ENCODE assay signal across 1 cellular context in the genomic region with DNA sequence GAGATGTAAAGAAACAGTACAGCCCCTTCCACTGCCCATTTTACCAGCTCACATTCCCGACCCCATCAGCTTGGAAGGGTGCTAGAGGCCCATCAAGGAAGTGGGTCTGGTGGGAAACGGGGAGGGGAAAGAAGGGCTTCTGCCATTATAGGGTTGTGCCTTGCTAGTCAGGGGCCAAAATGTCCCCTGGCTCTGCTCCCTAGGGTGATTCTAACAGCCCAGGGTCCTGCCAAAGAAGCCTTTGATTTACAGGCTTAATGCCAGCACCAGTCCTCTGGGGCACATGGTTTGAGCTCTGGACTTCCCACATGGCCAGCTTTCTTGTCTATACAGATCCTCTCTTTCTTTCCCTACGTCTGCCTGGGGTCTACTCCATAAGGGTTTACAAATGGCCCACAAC.
TF ChIP-seq lines count a peak whose summit lies in the region.

No MANE protein-coding gene starts in this region.

TF ChIP-seq in GM12878, 131 proteins besides CTCF, POLR2A, EP300 and RAD21:
- TF ChIP-seq MTA2 (IDR thresholded peaks at IDR 0.05; ENCODE audit: low read depth) (no peak), RBBP5 (conservative IDR thresholded peaks at IDR 0.05) (no peak), FOS (IDR thresholded peaks at IDR 0.05; ENCODE audit: borderline replicate concordance, extremely low read depth, insufficient read length) (no peak), RFX5 (IDR thresholded peaks at IDR 0.05; ENCODE audit: low read depth, low read length) (no peak), NBN (IDR thresholded peaks at IDR 0.05) (no peak)
- TF ChIP-seq, protein P1, sequence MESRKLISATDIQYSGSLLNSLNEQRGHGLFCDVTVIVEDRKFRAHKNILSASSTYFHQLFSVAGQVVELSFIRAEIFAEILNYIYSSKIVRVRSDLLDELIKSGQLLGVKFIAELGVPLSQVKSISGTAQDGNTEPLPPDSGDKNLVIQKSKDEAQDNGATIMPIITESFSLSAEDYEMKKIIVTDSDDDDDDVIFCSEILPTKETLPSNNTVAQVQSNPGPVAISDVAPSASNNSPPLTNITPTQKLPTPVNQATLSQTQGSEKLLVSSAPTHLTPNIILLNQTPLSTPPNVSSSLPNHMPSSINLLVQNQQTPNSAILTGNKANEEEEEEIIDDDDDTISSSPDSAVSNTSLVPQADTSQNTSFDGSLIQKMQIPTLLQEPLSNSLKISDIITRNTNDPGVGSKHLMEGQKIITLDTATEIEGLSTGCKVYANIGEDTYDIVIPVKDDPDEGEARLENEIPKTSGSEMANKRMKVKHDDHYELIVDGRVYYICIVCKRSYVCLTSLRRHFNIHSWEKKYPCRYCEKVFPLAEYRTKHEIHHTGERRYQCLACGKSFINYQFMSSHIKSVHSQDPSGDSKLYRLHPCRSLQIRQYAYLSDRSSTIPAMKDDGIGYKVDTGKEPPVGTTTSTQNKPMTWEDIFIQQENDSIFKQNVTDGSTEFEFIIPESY (IDR thresholded peaks at IDR 0.05): no peak
- TF ChIP-seq, protein P2, sequence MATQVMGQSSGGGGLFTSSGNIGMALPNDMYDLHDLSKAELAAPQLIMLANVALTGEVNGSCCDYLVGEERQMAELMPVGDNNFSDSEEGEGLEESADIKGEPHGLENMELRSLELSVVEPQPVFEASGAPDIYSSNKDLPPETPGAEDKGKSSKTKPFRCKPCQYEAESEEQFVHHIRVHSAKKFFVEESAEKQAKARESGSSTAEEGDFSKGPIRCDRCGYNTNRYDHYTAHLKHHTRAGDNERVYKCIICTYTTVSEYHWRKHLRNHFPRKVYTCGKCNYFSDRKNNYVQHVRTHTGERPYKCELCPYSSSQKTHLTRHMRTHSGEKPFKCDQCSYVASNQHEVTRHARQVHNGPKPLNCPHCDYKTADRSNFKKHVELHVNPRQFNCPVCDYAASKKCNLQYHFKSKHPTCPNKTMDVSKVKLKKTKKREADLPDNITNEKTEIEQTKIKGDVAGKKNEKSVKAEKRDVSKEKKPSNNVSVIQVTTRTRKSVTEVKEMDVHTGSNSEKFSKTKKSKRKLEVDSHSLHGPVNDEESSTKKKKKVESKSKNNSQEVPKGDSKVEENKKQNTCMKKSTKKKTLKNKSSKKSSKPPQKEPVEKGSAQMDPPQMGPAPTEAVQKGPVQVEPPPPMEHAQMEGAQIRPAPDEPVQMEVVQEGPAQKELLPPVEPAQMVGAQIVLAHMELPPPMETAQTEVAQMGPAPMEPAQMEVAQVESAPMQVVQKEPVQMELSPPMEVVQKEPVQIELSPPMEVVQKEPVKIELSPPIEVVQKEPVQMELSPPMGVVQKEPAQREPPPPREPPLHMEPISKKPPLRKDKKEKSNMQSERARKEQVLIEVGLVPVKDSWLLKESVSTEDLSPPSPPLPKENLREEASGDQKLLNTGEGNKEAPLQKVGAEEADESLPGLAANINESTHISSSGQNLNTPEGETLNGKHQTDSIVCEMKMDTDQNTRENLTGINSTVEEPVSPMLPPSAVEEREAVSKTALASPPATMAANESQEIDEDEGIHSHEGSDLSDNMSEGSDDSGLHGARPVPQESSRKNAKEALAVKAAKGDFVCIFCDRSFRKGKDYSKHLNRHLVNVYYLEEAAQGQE (IDR thresholded peaks at IDR 0.05; ENCODE audit: low read depth, low read length): no peak
